Comparison of ENCODE assay signal across 11 cellular contexts in genomic region chr10:20768849-20769248, GRCh38.
DNase-seq lines count a peak whose midpoint lies in the region; ATAC-seq, FAIRE-seq and TF ChIP-seq lines count a peak whose summit lies in the region.
"Had no signal": no experiment of that assay in that cellular context is flagged by ENCODE, and none has a peak within 500 bp of the region (broad histone marks: within the 10 kb centered on the region; RNA-seq: fewer than 3 reads in every experiment).

No MANE protein-coding gene starts in this region.

- H3K9me3 Mint-ChIP-seq in astrocyte (ENCODE audit: unreplicated experiment): no peaks in the 10 kb centered on the region
- H3K9me3 Mint-ChIP-seq: stimulated activated naive CD8-positive, alpha-beta T cell treated with anti-CD3 and anti-CD28 coated beads, Interleukin-15, Interleukin-2, amounts not matched to agents 100 ng/mL and 50 ng/mL, for 24 hours had no signal

- no peak overlapping the region for H3K4me2 ChIP-seq in astrocyte (ENCODE audit: low read length)

- TF ChIP-seq EP300 in ovary (IDR thresholded peaks at IDR 0.05): no peak

- no peaks in the 10 kb centered on the region for H4K20me1 ChIP-seq in astrocyte (ENCODE audit: insufficient read depth, low read length)

- ATAC-seq in GM19452 (IDR thresholded peaks at IDR 0.05; ENCODE audit: unreplicated experiment): no peak

- no peak for TF ChIP-seq POLR2A in ovary (IDR thresholded peaks at IDR 0.05)

- H3K9me3 ChIP-seq in astrocyte (ENCODE audit: insufficient read depth, low read depth, low read length): no peaks in the 10 kb centered on the region
- H3K9me3 ChIP-seq in ovary: no peaks in the 10 kb centered on the region
- H3K9me3 ChIP-seq: neutrophil had no signal

- H3K36me3 Mint-ChIP-seq in astrocyte (ENCODE audit: low read depth, unreplicated experiment): no peaks in the 10 kb centered on the region

- H3K27ac Mint-ChIP-seq in astrocyte (ENCODE audit: unreplicated experiment): peak overlapping the region; percentile 10
- H3K27ac Mint-ChIP-seq: stimulated activated naive CD8-positive, alpha-beta T cell treated with anti-CD3 and anti-CD28 coated beads, Interleukin-15, Interleukin-2, amounts not matched to agents 100 ng/mL and 50 ng/mL, for 24 hours had no signal

- no peak overlapping the region for H3K9ac ChIP-seq in astrocyte (ENCODE audit: low read length)

- no peak overlapping the region for H2AFZ ChIP-seq in astrocyte (ENCODE audit: low read depth, low read length)

- H3K4me3 Mint-ChIP-seq in astrocyte (ENCODE audit: unreplicated experiment): no peak overlapping the region
- H3K4me3 Mint-ChIP-seq: stimulated activated naive CD8-positive, alpha-beta T cell treated with anti-CD3 and anti-CD28 coated beads, Interleukin-15, Interleukin-2, amounts not matched to agents 100 ng/mL and 50 ng/mL, for 24 hours had no signal

- in situ Hi-C loops in KBM-7 (cut with MboI; ENCODE audit: low pct_unique_long_range_greater_than_20kb, low sequenced_read_pairs): no loop called here

- H3K27ac ChIP-seq in astrocyte (ENCODE audit: low read depth, low read length) (no peak overlapping the region), ovary (no peak overlapping the region)
- H3K27ac ChIP-seq: neutrophil had no signal

- FAIRE-seq in A204.1 (lab: Jason Lieb, UNC): peak; percentile 78
- no peak for FAIRE-seq in astrocyte (lab: Jason Lieb, UNC)

- WGBS in ovary, 3 donors: 10 to 17% (median 11%) methylated on average over 3 of the region's 3 CpGs

- no peaks in the 10 kb centered on the region for H3K79me2 ChIP-seq in astrocyte (ENCODE audit: insufficient read depth, low read length)

- peaks cover 17% of the 10 kb centered on the region for H3K4me1 Mint-ChIP-seq in astrocyte (ENCODE audit: low read depth, unreplicated experiment)

- intact Hi-C loops in ovary (cut with DNase I): no loop called here

- H3K27me3 ChIP-seq in astrocyte (ENCODE audit: insufficient read depth, low read length) (no peaks in the 10 kb centered on the region), ovary (no peaks in the 10 kb centered on the region)
- H3K27me3 ChIP-seq: neutrophil had no signal

- no peaks in the 10 kb centered on the region for H3K36me3 ChIP-seq in astrocyte (ENCODE audit: insufficient read depth, low read length)
- no peaks in the 10 kb centered on the region for H3K36me3 ChIP-seq in ovary
- H3K36me3 ChIP-seq: neutrophil had no signal

- H3K27me3 Mint-ChIP-seq in astrocyte (ENCODE audit: low read depth, unreplicated experiment): no peaks in the 10 kb centered on the region
- H3K27me3 Mint-ChIP-seq: stimulated activated naive CD8-positive, alpha-beta T cell treated with anti-CD3 and anti-CD28 coated beads, Interleukin-15, Interleukin-2, amounts not matched to agents 100 ng/mL and 50 ng/mL, for 24 hours had no signal

- TF ChIP-seq CTCF in astrocyte (IDR thresholded peaks at IDR 0.05; ENCODE audit: insufficient read depth, low read depth, low read length) (peak; percentile 22), ovary (IDR thresholded peaks at IDR 0.05) (no peak)

- DNase-seq in KBM-7 (peak; percentile 9), astrocyte (ENCODE audit: low read depth) (peak; percentile 6), kidney tubule cell (ENCODE audit: low spot score) (peak; percentile 37), SK-N-DZ (ENCODE audit: low spot score) (no peak), cerebellum (ENCODE audit: low spot score) (no peak), ovary (no peak)
- DNase-seq: activated CD4-positive, alpha-beta T cell treated with anti-CD3 and anti-CD28 coated beads for 4 hours had no signal

- H3K4me1 ChIP-seq in astrocyte (ENCODE audit: insufficient read depth, low read length): peaks cover 9% of the 10 kb centered on the region
- H3K4me1 ChIP-seq in ovary (ENCODE audit: insufficient read depth): no peaks in the 10 kb centered on the region

- H3K4me3 ChIP-seq in astrocyte (ENCODE audit: insufficient read depth, low read depth, low read length): no peak overlapping the region
- no peak overlapping the region for H3K4me3 ChIP-seq in ovary

Comparison
In these comparisons a context has a peak if more than half of its experiments do, and no peak if none do; other contexts are left out.
1. DNase-seq: peak in KBM-7 (single experiment), astrocyte (single experiment) and kidney tubule cell (single experiment); none in SK-N-DZ (single experiment), cerebellum (single experiment) and ovary (0 of 5).